10 cellular contexts compared by ENCODE assay signal in the genomic region with DNA sequence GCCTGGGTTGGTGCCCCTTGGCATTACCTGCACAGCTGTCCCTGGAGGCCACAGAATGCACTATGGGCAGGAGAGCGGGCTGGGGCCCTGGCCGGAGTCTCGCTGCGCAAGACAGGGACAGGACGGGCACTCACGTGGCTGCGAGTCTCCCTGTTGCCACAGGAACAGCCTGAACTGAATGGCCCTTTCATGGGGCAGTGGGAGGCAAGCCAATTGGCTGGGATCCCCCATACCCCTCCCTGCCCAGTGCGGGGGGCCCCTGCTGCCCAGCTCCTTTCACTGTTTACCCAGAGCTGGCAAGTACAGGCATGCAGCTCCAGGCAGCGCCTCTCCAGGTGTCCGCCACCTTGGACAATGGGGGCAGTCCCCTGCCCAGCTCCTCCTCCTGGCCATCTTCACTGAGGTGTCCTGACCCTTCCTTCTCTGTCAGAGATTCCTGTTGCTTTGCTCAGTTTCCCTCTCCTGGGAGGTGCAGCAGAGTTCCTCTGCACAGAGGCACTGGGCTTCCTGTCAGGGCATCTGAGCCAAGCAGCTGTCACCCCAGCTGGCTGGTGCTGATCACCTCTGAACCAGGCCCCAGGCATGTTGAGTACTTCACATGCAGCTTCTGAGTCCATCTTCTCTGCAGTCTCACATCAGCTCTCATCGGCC. TPM values are rescaled to one million over a fixed set of nuclear protein-coding genes. Genes with fewer than 3 reads are reported as not detected.
A peak's percentile ranks its signal among the peaks of the same experiment; 100 is the strongest.
DNase-seq lines count a peak whose midpoint lies in the region; ATAC-seq and TF ChIP-seq lines count a peak whose summit lies in the region.
"Had no signal": no experiment of that assay in that cellular context is flagged by ENCODE, and none has a peak within 500 bp of the region (broad histone marks: within the 10 kb centered on the region; RNA-seq: fewer than 3 reads in every experiment).

No MANE protein-coding gene starts in this region.

- H3K36me3 ChIP-seq in colonic mucosa (no peaks in the 10 kb centered on the region), mucosa of rectum (ENCODE audit: control insufficient read depth in 2 of 2, insufficient read depth in 2 of 2, low read length in 2 of 2) (no peaks in the 10 kb centered on the region), aorta (ENCODE audit: control insufficient read depth in 1 of 2, insufficient read depth in 2 of 2, low read length in 1 of 2) (no peaks in the 10 kb centered on the region)

- WGBS in aorta, 2 donors = 38 to 45% methylated on average over 11 of the region's 11 CpGs

- no peaks in the 10 kb centered on the region for H3K9me3 Mint-ChIP-seq in activated CD8-positive, alpha-beta memory T cell treated with anti-CD3 and anti-CD28 coated beads, Interleukin-2, amount 10 ng/mL, durations not matched to agents 7 days and 5 days (ENCODE audit: low read depth)

- CTCF ChIA-PET in activated CD8-positive, alpha-beta memory T cell treated with anti-CD3 and anti-CD28 coated beads, Interleukin-2, amount 10 ng/mL, durations not matched to agents 7 days and 5 days (lab: Charles Lee) = interaction anchor here (1.0 to 18.1 kb wide), 6 partner anchors 11 to 98 kb away, joined by 3 to 318 read pairs (median 6); a partner anchor contains a TSS

- intact Hi-C loops in colonic mucosa (cut with DNase I) (no loop called here), aorta (cut with DNase I) (no loop called here)

- peak; percentile 50 for DNase-seq in activated CD8-positive, alpha-beta memory T cell treated with anti-CD3 and anti-CD28 coated beads, Interleukin-2, amount 50 U/mL, for 48 hours
- DNase-seq in activated CD8-positive, alpha-beta memory T cell treated with anti-CD3 and anti-CD28 coated beads, Interleukin-2, amount 10 ng/mL, durations not matched to agents 7 days and 5 days = no peak
- DNase-seq in colonic mucosa (no peak), aorta (no peak), erythroblast (lab: John Stamatoyannopoulos, UW) (no peak), NCI-H1092 (lab: John Stamatoyannopoulos, UW) (no peak)
- DNase-seq: activated CD4-positive, alpha-beta T cell treated with anti-CD3 and anti-CD28 coated beads for 36 hours; stimulated activated CD4-positive, alpha-beta T cell treated with anti-CD3 and anti-CD28 coated beads, Interleukin-12 subunit alpha, Interleukin-12 subunit beta, amount 100 ng/mL, for 4 hours had no signal

- H3K27me3 ChIP-seq in colonic mucosa (no peaks in the 10 kb centered on the region), mucosa of rectum (ENCODE audit: control insufficient read depth in 2 of 2, insufficient read depth in 2 of 2, low read length in 2 of 2) (peaks cover 0 to 1% of the 10 kb centered on the region in 2 donors), aorta (ENCODE audit: control insufficient read depth in 1 of 2, insufficient read depth in 2 of 2, low read length in 1 of 2) (no peaks in the 10 kb centered on the region)

- no peak for TF ChIP-seq CTCF in colonic mucosa (IDR thresholded peaks at IDR 0.05)

- peak overlapping the region; percentile 41 to 61 for H3K9ac ChIP-seq in colonic mucosa (ENCODE audit: low read depth in 2 of 2, low read length in 2 of 2)
- no peak overlapping the region for H3K9ac ChIP-seq in mucosa of rectum (ENCODE audit: low read depth in 1 of 2, low read length in 2 of 2)

- no peak overlapping the region for H3K4me3 Mint-ChIP-seq in activated CD8-positive, alpha-beta memory T cell treated with anti-CD3 and anti-CD28 coated beads, Interleukin-2, amount 10 ng/mL, durations not matched to agents 7 days and 5 days
- H3K4me3 Mint-ChIP-seq: activated CD4-positive, alpha-beta T cell treated with anti-CD3 and anti-CD28 coated beads for 36 hours had no signal

- H3K4me3 ChIP-seq in colonic mucosa = no peak overlapping the region
- no peak overlapping the region for H3K4me3 ChIP-seq in mucosa of rectum (ENCODE audit: low read length in 2 of 2)
- H3K4me3 ChIP-seq in aorta (ENCODE audit: low read length in 2 of 2) = no peak overlapping the region

- peaks cover 22% of the 10 kb centered on the region for H3K4me1 Mint-ChIP-seq in activated CD8-positive, alpha-beta memory T cell treated with anti-CD3 and anti-CD28 coated beads, Interleukin-2, amount 10 ng/mL, durations not matched to agents 7 days and 5 days

- no peaks in the 10 kb centered on the region for H3K36me3 Mint-ChIP-seq in activated CD8-positive, alpha-beta memory T cell treated with anti-CD3 and anti-CD28 coated beads, Interleukin-2, amount 10 ng/mL, durations not matched to agents 7 days and 5 days

- H3K9me3 ChIP-seq in colonic mucosa (no peaks in the 10 kb centered on the region), mucosa of rectum (ENCODE audit: control insufficient read depth in 2 of 2, low read length in 2 of 2) (no peaks in the 10 kb centered on the region), aorta (ENCODE audit: control insufficient read depth, low read length) (no peaks in the 10 kb centered on the region)

- ATAC-seq in activated CD8-positive, alpha-beta memory T cell treated with anti-CD3 and anti-CD28 coated beads, Interleukin-2, amount 10 ng/mL, durations not matched to agents 7 days and 5 days = no peak
- ATAC-seq in aorta (ENCODE audit: low FRiP score) (peak; percentile 3), GM21786 (IDR thresholded peaks at IDR 0.05; ENCODE audit: unreplicated experiment) (no peak)
- ATAC-seq: activated CD4-positive, alpha-beta T cell treated with anti-CD3 and anti-CD28 coated beads for 36 hours had no signal

- H3K27ac ChIP-seq in colonic mucosa = no peak overlapping the region
- H3K27ac ChIP-seq in mucosa of rectum (ENCODE audit: low read depth in 2 of 2, low read length in 2 of 2) = peak overlapping the region; percentile 42 to 58
- H3K27ac ChIP-seq in aorta (ENCODE audit: low read depth in 1 of 2, low read length in 2 of 2) = peak overlapping the region in 1 of 2 donors; percentile 4

- no peak overlapping the region for H3K27ac Mint-ChIP-seq in activated CD8-positive, alpha-beta memory T cell treated with anti-CD3 and anti-CD28 coated beads, Interleukin-2, amount 10 ng/mL, durations not matched to agents 7 days and 5 days
- H3K27ac Mint-ChIP-seq: activated CD4-positive, alpha-beta T cell treated with anti-CD3 and anti-CD28 coated beads for 36 hours had no signal

- H3K4me1 ChIP-seq in colonic mucosa = no peaks in the 10 kb centered on the region
- peaks cover 7 to 17% of the 10 kb centered on the region in 2 donors for H3K4me1 ChIP-seq in mucosa of rectum (ENCODE audit: control insufficient read depth in 2 of 2, insufficient read depth in 2 of 2, low read length in 2 of 2)
- H3K4me1 ChIP-seq in aorta (ENCODE audit: control insufficient read depth in 1 of 2, insufficient read depth in 2 of 2, low read length in 2 of 2) = no peaks in the 10 kb centered on the region

- peaks cover 7% of the 10 kb centered on the region for H3K27me3 Mint-ChIP-seq in activated CD8-positive, alpha-beta memory T cell treated with anti-CD3 and anti-CD28 coated beads, Interleukin-2, amount 10 ng/mL, durations not matched to agents 7 days and 5 days
- H3K27me3 Mint-ChIP-seq: activated CD4-positive, alpha-beta T cell treated with anti-CD3 and anti-CD28 coated beads for 36 hours had no signal

- no peak for TF ChIP-seq POLR2A in erythroblast (IDR thresholded peaks at IDR 0.05; ENCODE audit: low read length)

RNA-seq across cellular contexts. Expression of a gene that starts 5.2 kb away (rescaled TPM):
- under 1 TPM; 0.28 to 0.76 TPM for total RNA-seq in activated CD8-positive, alpha-beta memory T cell treated with anti-CD3 and anti-CD28 coated beads, Interleukin-2, amount 10 ng/mL, durations not matched to agents 7 days and 5 days
- 10 to 100 TPM in 1 of 2 donors, 1 to 10 TPM in 1; 7.9 to 11.6 TPM for total RNA-seq in colonic mucosa
- total RNA-seq in aorta = 1 to 10 TPM; 1.6 to 3.0 TPM
- 1 to 10 TPM in 1 of 2 donors, under 1 TPM in 1; 0.18 to 2.3 TPM for polyA plus RNA-seq in aorta

RNA-seq across cellular contexts. Expression of a gene that starts 29.8 kb away (rescaled TPM):
- not detected for total RNA-seq in activated CD8-positive, alpha-beta memory T cell treated with anti-CD3 and anti-CD28 coated beads, Interleukin-2, amount 10 ng/mL, durations not matched to agents 7 days and 5 days
- not detected for total RNA-seq in colonic mucosa
- not detected for total RNA-seq in aorta
- not detected for polyA plus RNA-seq in aorta
- total RNA-seq: activated CD4-positive, alpha-beta T cell treated with anti-CD3 and anti-CD28 coated beads for 36 hours had no signal

RNA-seq across cellular contexts. Expression of a gene that starts 35.6 kb away (rescaled TPM):
- total RNA-seq in activated CD8-positive, alpha-beta memory T cell treated with anti-CD3 and anti-CD28 coated beads, Interleukin-2, amount 10 ng/mL, durations not matched to agents 7 days and 5 days = not detected
- total RNA-seq in colonic mucosa = 1 to 10 TPM; 5.3 to 8.7 TPM
- 10 to 100 TPM; 42.4 to 88.2 TPM for total RNA-seq in aorta
- 10 to 100 TPM; 19.1 to 22.3 TPM for polyA plus RNA-seq in aorta
- total RNA-seq: activated CD4-positive, alpha-beta T cell treated with anti-CD3 and anti-CD28 coated beads for 36 hours had no signal

RNA-seq across cellular contexts. Expression of a gene that starts 42.0 kb away (rescaled TPM):
- total RNA-seq in activated CD8-positive, alpha-beta memory T cell treated with anti-CD3 and anti-CD28 coated beads, Interleukin-2, amount 10 ng/mL, durations not matched to agents 7 days and 5 days = 10 to 100 TPM; 38.7 to 42.1 TPM
- 10 to 100 TPM; 22.9 to 46.6 TPM for total RNA-seq in colonic mucosa
- total RNA-seq in aorta = 10 to 100 TPM; 16.8 to 17.5 TPM
- 10 to 100 TPM in 1 of 2 donors, 1 to 10 TPM in 1; 9.4 to 16.5 TPM for polyA plus RNA-seq in aorta

RNA-seq across cellular contexts. Expression of a gene that starts 46.6 kb away (rescaled TPM):
- under 1 TPM in 1 of 2 experiments, not detected in 1; 0.30 TPM for total RNA-seq in activated CD8-positive, alpha-beta memory T cell treated with anti-CD3 and anti-CD28 coated beads, Interleukin-2, amount 10 ng/mL, durations not matched to agents 7 days and 5 days
- total RNA-seq in colonic mucosa (1 to 10 TPM; 6.6 to 6.9 TPM), aorta (10 to 100 TPM; 19.3 to 80.9 TPM)
- polyA plus RNA-seq in aorta = 10 to 100 TPM; 10.2 to 12.5 TPM

Comparison
In these comparisons a context has a peak if more than half of its experiments do, and no peak if none do; other contexts are left out.
1. H3K9ac ChIP-seq: peak in colonic mucosa (2 of 2); none in mucosa of rectum (0 of 2).
2. RNA of a gene that starts 35.6 kb away (total RNA-seq): 42.4 to 88.2 TPM in aorta and 5.3 to 8.7 TPM in colonic mucosa; not detected in activated CD8-positive, alpha-beta memory T cell treated with anti-CD3 and anti-CD28 coated beads, Interleukin-2, amount 10 ng/mL, durations not matched to agents 7 days and 5 days; every median in the first group is over 4 times any median in the second.